8 cellular contexts compared by ENCODE assay signal in the genomic region with DNA sequence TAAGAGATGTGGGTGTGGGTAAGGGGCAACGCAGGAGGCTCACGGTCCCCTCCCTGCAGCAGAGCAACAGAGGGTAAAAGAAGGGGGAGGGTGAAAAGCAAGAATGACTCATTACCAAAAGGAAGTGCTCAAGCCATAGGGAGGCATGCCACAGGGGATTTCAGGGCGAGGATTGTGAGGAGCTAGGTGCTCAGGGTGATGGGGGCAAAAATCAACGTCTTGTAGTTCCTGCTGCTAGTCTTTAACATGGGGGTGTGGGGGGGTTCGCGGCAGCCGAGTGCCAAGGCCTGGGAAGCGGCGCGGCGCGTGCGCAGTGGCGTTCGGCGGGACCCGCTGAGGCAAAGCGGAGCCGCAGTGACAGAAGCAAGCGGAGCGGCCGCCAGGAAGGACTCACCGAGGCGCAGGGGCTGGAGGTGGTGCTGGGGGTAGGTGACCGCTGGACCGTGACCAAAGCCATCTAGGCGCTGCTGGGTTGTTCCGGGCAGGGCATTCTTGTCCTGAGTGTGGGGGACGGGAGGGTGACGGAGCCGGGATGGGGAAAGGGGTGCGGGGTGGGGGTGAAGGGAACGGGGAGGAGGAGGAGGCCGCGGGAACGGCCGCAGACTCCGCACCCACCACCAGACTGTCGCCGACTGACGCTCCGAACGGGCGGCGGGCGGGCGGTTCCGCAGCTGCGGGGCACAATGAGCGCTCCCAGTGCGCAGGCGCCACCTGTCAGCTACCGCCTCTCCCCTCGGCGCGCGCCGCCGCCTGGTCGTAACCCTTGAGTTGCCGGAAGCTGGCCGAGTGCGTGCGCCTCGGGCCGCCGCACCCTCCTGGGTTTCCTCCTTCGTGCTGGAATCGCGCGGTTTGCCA. TPM values are rescaled to one million over a fixed set of nuclear protein-coding genes. Genes with fewer than 3 reads are reported as not detected.
DNase-seq lines count a peak whose midpoint lies in the region; ATAC-seq and TF ChIP-seq lines count a peak whose summit lies in the region.

A gene with protein sequence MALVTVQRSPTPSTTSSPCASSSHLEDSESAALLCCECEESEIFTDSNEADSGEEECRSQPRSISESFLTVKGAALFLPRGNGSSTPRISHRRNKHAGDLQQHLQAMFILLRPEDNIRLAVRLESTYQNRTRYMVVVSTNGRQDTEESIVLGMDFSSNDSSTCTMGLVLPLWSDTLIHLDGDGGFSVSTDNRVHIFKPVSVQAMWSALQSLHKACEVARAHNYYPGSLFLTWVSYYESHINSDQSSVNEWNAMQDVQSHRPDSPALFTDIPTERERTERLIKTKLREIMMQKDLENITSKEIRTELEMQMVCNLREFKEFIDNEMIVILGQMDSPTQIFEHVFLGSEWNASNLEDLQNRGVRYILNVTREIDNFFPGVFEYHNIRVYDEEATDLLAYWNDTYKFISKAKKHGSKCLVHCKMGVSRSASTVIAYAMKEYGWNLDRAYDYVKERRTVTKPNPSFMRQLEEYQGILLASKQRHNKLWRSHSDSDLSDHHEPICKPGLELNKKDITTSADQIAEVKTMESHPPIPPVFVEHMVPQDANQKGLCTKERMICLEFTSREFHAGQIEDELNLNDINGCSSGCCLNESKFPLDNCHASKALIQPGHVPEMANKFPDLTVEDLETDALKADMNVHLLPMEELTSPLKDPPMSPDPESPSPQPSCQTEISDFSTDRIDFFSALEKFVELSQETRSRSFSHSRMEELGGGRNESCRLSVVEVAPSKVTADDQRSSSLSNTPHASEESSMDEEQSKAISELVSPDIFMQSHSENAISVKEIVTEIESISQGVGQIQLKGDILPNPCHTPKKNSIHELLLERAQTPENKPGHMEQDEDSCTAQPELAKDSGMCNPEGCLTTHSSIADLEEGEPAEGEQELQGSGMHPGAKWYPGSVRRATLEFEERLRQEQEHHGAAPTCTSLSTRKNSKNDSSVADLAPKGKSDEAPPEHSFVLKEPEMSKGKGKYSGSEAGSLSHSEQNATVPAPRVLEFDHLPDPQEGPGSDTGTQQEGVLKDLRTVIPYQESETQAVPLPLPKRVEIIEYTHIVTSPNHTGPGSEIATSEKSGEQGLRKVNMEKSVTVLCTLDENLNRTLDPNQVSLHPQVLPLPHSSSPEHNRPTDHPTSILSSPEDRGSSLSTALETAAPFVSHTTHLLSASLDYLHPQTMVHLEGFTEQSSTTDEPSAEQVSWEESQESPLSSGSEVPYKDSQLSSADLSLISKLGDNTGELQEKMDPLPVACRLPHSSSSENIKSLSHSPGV (N-terminal part only) (minus strand): TSS at position 685 of the 855 bp plus-strand sequence. CDS start 228 bp downstream, at position 457.

- no peaks in the 10 kb centered on the region for H3K27me3 Mint-ChIP-seq in central memory CD8-positive, alpha-beta T cell

- H3K9me3 Mint-ChIP-seq in central memory CD8-positive, alpha-beta T cell, result no peaks in the 10 kb centered on the region

- H3K9me3 ChIP-seq in AG04450 (ENCODE audit: control insufficient read depth, insufficient read depth, low read length), result no peaks in the 10 kb centered on the region

- H3K27ac Mint-ChIP-seq in central memory CD8-positive, alpha-beta T cell (ENCODE audit: low read depth), result no peak within 1 kb of the TSS

- TF ChIP-seq CTCF in AG04450 (IDR thresholded peaks at IDR 0.05; ENCODE audit: low read depth, low read length) (no peak), kidney epithelial cell (IDR thresholded peaks at IDR 0.05; ENCODE audit: insufficient read depth, low read length, poor library complexity, severe bottlenecking) (no peak)

- H3K4me3 ChIP-seq in AG04450 (ENCODE audit: low read depth, low read length) (peak within 1 kb of the TSS; percentile 98), kidney epithelial cell (ENCODE audit: low read depth, low read length) (peak within 1 kb of the TSS; percentile 79)

- H3K27me3 ChIP-seq in AG04450 (ENCODE audit: control insufficient read depth, insufficient read depth, low read length) (no peaks in the 10 kb centered on the region), kidney epithelial cell (ENCODE audit: control insufficient read depth, insufficient read depth, low read length) (no peaks in the 10 kb centered on the region)

- peaks cover 8% of the 10 kb centered on the region for H3K36me3 Mint-ChIP-seq in central memory CD8-positive, alpha-beta T cell (ENCODE audit: insufficient read depth)

- peaks cover 27% of the 10 kb centered on the region for H3K4me1 Mint-ChIP-seq in central memory CD8-positive, alpha-beta T cell

- no peaks in the 10 kb centered on the region for H3K36me3 ChIP-seq in kidney epithelial cell (ENCODE audit: control insufficient read depth, insufficient read depth, low read length)

- POLR2A ChIA-PET in AG04450 (lab: Yijun Ruan, JAX), result interaction anchor here (0.7 to 2.4 kb wide), 4 partner anchors 80 to 360 kb away, joined by 3 to 27 read pairs (median 8); no protein-coding TSS in a partner anchor

- DNase-seq in AG04450 (ENCODE audit: low read depth, low spot score), result peak; percentile 47
- peak; percentile 87 for DNase-seq in NCI-H460 (ENCODE audit: extremely low read depth, low read depth)
- DNase-seq in activated CD4-positive, CD25-positive, alpha-beta regulatory T cell treated with anti-CD3 and anti-CD28 coated beads, Interleukin-2, amount 50 U/mL, for 72 hours, result peak; percentile 85
- DNase-seq in central memory CD8-positive, alpha-beta T cell (ENCODE audit: low spot score in 2 of 2), result peak; percentile 66 to 69
- DNase-seq in kidney epithelial cell (ENCODE audit: low read depth), result no peak
- DNase-seq in stimulated activated CD4-positive, alpha-beta T cell treated with anti-CD3 and anti-CD28 coated beads, Interleukin-15, amount 100 ng/mL, for 48 hours (ENCODE audit: low read depth in 2 of 2), result peak; percentile 79 to 85

- H3K27ac ChIP-seq in AG04450 (ENCODE audit: low read depth, low read length), result peak within 1 kb of the TSS; percentile 50

- CTCF ChIA-PET in AG04450 (lab: Charles Lee), result interaction anchor here (0.6 to 7.0 kb wide), 13 partner anchors 10 to 350 kb away, joined by 3 to 331 read pairs (median 11); no protein-coding TSS in a partner anchor

- H3K4me3 Mint-ChIP-seq in central memory CD8-positive, alpha-beta T cell, result no peak within 1 kb of the TSS

- ATAC-seq in GM19023 (IDR thresholded peaks at IDR 0.05; ENCODE audit: unreplicated experiment), result peak; percentile 62
- ATAC-seq in HG03280 (IDR thresholded peaks at IDR 0.05; ENCODE audit: unreplicated experiment), result peak; percentile 69
- peak; percentile 69 for ATAC-seq in central memory CD8-positive, alpha-beta T cell (replicated peaks; ENCODE audit: extremely low read depth, poor library complexity, severe bottlenecking)

RNA-seq across cellular contexts. Expression of the gene that starts here (rescaled TPM):
- polyA plus RNA-seq in AG04450 (2011; rRNA removed), result 20.9 and 24.1 TPM in 2 replicates
- 56.5 and 65.3 TPM in 2 replicates for polyA minus RNA-seq in AG04450 (2011; rRNA and poly(A)+ RNA removed)
- total RNA-seq in NCI-H460 (2014; rRNA removed; shearing (Covaris generic)), result 7.6 and 8.3 TPM in 2 replicates
- 8.6 and 16.9 TPM in 2 replicates for polyA plus RNA-seq in NCI-H460 (2014; cell fraction: nucleus; rRNA removed)
- 9.8 and 13.6 TPM in 2 replicates for total RNA-seq in kidney epithelial cell
